In the genomic region with DNA sequence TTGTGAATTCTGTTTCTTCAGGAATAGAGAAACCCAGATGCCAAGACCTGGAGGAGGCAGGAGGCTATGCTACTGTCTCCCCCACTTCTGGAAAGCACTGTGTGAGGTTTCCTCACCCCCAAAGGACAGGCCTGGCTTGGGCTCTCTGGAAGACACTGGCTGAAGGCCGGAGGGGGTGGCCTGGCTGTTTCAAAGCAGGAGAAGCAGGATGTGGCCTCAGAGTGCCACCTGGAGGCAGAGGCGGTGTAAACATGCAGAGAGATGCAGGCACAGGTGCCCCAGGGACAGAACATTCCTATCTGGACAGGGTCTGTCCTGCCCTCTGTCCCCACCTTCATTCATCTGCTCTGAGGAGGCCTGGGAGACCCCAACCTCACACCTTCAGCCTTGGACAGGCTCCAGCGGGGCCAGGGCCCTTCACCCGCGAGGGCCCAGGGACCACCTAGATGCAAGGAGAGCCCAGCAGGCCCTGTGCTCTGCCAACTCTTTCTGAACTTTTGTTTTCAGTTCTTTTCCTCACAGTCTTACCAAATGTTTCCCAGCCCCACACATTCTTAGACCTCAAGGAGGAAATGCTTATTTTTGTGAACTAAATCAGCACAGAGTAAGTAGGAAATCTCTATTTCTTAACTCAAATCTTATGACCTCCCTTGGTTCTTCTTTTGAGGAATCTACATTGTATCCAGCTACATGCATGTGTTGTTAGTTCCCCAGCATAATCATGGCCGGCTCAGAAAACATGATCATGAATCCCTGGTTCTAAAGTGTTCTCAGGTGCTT, we compare ENCODE assay signal across 1 cellular context.
TF ChIP-seq lines count a peak whose summit lies in the region.

No MANE protein-coding gene starts in this region.

TF ChIP-seq in HepG2, 621 proteins besides CTCF, POLR2A, EP300 and RAD21 (continued from another document and continues in another):
- TF ChIP-seq, protein P1, sequence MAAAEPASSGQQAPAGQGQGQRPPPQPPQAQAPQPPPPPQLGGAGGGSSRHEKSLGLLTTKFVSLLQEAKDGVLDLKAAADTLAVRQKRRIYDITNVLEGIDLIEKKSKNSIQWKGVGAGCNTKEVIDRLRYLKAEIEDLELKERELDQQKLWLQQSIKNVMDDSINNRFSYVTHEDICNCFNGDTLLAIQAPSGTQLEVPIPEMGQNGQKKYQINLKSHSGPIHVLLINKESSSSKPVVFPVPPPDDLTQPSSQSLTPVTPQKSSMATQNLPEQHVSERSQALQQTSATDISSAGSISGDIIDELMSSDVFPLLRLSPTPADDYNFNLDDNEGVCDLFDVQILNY (CRISPR knock-in tag; conservative IDR thresholded peaks at IDR 0.05): no peak
- no peak for TF ChIP-seq ZNF225 (CRISPR knock-in tag; IDR thresholded peaks at IDR 0.05)
- no peak for TF ChIP-seq AKAP8 (CRISPR knock-in tag; IDR thresholded peaks at IDR 0.05)
- TF ChIP-seq ZBTB42 (CRISPR knock-in tag; IDR thresholded peaks at IDR 0.05): no peak
- no peak for TF ChIP-seq ZNF83 (CRISPR knock-in tag; IDR thresholded peaks at IDR 0.05; ENCODE audit: borderline replicate concordance)
- TF ChIP-seq KDM5B (CRISPR knock-in tag; IDR thresholded peaks at IDR 0.05; ENCODE audit: borderline replicate concordance): no peak
- TF ChIP-seq ZFX (CRISPR knock-in tag; IDR thresholded peaks at IDR 0.05; ENCODE audit: low read depth): peak; percentile 20; the same call in 1 of the 2 replicates
- TF ChIP-seq ZNF460 (CRISPR knock-in tag; IDR thresholded peaks at IDR 0.05; ENCODE audit: borderline replicate concordance): no peak
- no peak for TF ChIP-seq ZNF501 (CRISPR knock-in tag; IDR thresholded peaks at IDR 0.05)
- no peak for TF ChIP-seq TOE1 (CRISPR knock-in tag; IDR thresholded peaks at IDR 0.05)
- TF ChIP-seq PHB2 (IDR thresholded peaks at IDR 0.05; ENCODE audit: partially characterized antibody): no peak
- no peak for TF ChIP-seq ZNF569 (CRISPR knock-in tag; IDR thresholded peaks at IDR 0.05; ENCODE audit: borderline replicate concordance)
- TF ChIP-seq, protein P2, sequence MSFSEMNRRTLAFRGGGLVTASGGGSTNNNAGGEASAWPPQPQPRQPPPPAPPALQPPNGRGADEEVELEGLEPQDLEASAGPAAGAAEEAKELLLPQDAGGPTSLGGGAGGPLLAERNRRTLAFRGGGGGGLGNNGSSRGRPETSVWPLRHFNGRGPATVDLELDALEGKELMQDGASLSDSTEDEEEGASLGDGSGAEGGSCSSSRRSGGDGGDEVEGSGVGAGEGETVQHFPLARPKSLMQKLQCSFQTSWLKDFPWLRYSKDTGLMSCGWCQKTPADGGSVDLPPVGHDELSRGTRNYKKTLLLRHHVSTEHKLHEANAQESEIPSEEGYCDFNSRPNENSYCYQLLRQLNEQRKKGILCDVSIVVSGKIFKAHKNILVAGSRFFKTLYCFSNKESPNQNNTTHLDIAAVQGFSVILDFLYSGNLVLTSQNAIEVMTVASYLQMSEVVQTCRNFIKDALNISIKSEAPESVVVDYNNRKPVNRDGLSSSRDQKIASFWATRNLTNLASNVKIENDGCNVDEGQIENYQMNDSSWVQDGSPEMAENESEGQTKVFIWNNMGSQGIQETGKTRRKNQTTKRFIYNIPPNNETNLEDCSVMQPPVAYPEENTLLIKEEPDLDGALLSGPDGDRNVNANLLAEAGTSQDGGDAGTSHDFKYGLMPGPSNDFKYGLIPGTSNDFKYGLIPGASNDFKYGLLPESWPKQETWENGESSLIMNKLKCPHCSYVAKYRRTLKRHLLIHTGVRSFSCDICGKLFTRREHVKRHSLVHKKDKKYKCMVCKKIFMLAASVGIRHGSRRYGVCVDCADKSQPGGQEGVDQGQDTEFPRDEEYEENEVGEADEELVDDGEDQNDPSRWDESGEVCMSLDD (CRISPR knock-in tag; IDR thresholded peaks at IDR 0.05; ENCODE audit: borderline replicate concordance): no peak
- TF ChIP-seq THAP11 (CRISPR knock-in tag; IDR thresholded peaks at IDR 0.05): no peak
- peak; percentile 98 for TF ChIP-seq STAG1 (CRISPR knock-in tag; IDR thresholded peaks at IDR 0.05)
- TF ChIP-seq ATRX (CRISPR knock-in tag; IDR thresholded peaks at IDR 0.05; ENCODE audit: borderline replicate concordance): no peak
- no peak for TF ChIP-seq KLF11 (CRISPR knock-in tag; IDR thresholded peaks at IDR 0.05)
- TF ChIP-seq, protein P3, sequence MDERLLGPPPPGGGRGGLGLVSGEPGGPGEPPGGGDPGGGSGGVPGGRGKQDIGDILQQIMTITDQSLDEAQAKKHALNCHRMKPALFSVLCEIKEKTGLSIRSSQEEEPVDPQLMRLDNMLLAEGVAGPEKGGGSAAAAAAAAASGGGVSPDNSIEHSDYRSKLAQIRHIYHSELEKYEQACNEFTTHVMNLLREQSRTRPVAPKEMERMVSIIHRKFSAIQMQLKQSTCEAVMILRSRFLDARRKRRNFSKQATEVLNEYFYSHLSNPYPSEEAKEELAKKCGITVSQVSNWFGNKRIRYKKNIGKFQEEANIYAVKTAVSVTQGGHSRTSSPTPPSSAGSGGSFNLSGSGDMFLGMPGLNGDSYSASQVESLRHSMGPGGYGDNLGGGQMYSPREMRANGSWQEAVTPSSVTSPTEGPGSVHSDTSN (CRISPR knock-in tag; IDR thresholded peaks at IDR 0.05): no peak
- no peak for TF ChIP-seq ZNF337 (CRISPR knock-in tag; IDR thresholded peaks at IDR 0.05; ENCODE audit: borderline replicate concordance, low read depth)
- no peak for TF ChIP-seq FIP1L1 (IDR thresholded peaks at IDR 0.05; ENCODE audit: borderline replicate concordance, insufficient read depth, low read depth, low read length)
- TF ChIP-seq ATF1 (CRISPR knock-in tag; IDR thresholded peaks at IDR 0.05): no peak
- TF ChIP-seq, protein P4, sequence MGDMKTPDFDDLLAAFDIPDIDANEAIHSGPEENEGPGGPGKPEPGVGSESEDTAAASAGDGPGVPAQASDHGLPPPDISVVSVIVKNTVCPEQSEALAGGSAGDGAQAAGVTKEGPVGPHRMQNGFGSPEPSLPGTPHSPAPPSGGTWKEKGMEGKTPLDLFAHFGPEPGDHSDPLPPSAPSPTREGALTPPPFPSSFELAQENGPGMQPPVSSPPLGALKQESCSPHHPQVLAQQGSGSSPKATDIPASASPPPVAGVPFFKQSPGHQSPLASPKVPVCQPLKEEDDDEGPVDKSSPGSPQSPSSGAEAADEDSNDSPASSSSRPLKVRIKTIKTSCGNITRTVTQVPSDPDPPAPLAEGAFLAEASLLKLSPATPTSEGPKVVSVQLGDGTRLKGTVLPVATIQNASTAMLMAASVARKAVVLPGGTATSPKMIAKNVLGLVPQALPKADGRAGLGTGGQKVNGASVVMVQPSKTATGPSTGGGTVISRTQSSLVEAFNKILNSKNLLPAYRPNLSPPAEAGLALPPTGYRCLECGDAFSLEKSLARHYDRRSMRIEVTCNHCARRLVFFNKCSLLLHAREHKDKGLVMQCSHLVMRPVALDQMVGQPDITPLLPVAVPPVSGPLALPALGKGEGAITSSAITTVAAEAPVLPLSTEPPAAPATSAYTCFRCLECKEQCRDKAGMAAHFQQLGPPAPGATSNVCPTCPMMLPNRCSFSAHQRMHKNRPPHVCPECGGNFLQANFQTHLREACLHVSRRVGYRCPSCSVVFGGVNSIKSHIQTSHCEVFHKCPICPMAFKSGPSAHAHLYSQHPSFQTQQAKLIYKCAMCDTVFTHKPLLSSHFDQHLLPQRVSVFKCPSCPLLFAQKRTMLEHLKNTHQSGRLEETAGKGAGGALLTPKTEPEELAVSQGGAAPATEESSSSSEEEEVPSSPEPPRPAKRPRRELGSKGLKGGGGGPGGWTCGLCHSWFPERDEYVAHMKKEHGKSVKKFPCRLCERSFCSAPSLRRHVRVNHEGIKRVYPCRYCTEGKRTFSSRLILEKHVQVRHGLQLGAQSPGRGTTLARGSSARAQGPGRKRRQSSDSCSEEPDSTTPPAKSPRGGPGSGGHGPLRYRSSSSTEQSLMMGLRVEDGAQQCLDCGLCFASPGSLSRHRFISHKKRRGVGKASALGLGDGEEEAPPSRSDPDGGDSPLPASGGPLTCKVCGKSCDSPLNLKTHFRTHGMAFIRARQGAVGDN (CRISPR knock-in tag; IDR thresholded peaks at IDR 0.05): peak; percentile 20; the same call in 1 of the 2 replicates
- peak; percentile 50; the same call in 1 of the 2 replicates for TF ChIP-seq NFKB2 (CRISPR knock-in tag; IDR thresholded peaks at IDR 0.05; ENCODE audit: borderline replicate concordance)
- no peak for TF ChIP-seq ZNF484 (CRISPR knock-in tag; IDR thresholded peaks at IDR 0.05; ENCODE audit: borderline replicate concordance, low read depth)
- TF ChIP-seq FOXP1 (IDR thresholded peaks at IDR 0.05): no peak
- TF ChIP-seq FOXP1 (CRISPR knock-in tag; IDR thresholded peaks at IDR 0.05): 0 out of 2 replicates have a peak, but pooled peaks have one; percentile 17
- TF ChIP-seq EZH2 (conservative IDR thresholded peaks at IDR 0.05; ENCODE audit: low read depth, low read length): no peak
- no peak; the same call in 1 of the 2 replicates for TF ChIP-seq ISL2 (CRISPR knock-in tag; IDR thresholded peaks at IDR 0.05)
- no peak for TF ChIP-seq KLF6 (CRISPR knock-in tag; IDR thresholded peaks at IDR 0.05)
- TF ChIP-seq ZNF720 (CRISPR knock-in tag; IDR thresholded peaks at IDR 0.05): no peak
- no peak for TF ChIP-seq ZNF3 (CRISPR knock-in tag; IDR thresholded peaks at IDR 0.05)
- no peak for TF ChIP-seq MED8 (CRISPR knock-in tag; IDR thresholded peaks at IDR 0.05; ENCODE audit: insufficient replicate concordance)
- TF ChIP-seq SOX13 (IDR thresholded peaks at IDR 0.05): no peak
- peak in 1 of 2 experiments; percentile 11; a peak in 1 of 4 replicates for TF ChIP-seq SOX13 (CRISPR knock-in tag; conservative IDR thresholded peaks at IDR 0.05 in 1 of 2, IDR thresholded peaks at IDR 0.05 in 1 of 2)
- TF ChIP-seq TBL1XR1 (IDR thresholded peaks at IDR 0.05; ENCODE audit: borderline replicate concordance, low read length, partially characterized antibody): no peak
- TF ChIP-seq SMC3 (IDR thresholded peaks at IDR 0.05; ENCODE audit: low read length): peak; percentile 96
- TF ChIP-seq, protein P5, sequence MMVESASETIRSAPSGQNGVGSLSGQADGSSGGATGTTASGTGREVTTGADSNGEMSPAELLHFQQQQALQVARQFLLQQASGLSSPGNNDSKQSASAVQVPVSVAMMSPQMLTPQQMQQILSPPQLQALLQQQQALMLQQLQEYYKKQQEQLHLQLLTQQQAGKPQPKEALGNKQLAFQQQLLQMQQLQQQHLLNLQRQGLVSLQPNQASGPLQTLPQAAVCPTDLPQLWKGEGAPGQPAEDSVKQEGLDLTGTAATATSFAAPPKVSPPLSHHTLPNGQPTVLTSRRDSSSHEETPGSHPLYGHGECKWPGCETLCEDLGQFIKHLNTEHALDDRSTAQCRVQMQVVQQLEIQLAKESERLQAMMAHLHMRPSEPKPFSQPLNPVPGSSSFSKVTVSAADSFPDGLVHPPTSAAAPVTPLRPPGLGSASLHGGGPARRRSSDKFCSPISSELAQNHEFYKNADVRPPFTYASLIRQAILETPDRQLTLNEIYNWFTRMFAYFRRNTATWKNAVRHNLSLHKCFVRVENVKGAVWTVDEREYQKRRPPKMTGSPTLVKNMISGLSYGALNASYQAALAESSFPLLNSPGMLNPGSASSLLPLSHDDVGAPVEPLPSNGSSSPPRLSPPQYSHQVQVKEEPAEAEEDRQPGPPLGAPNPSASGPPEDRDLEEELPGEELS (CRISPR knock-in tag; IDR thresholded peaks at IDR 0.05): no peak
- TF ChIP-seq ZNF367 (CRISPR knock-in tag; IDR thresholded peaks at IDR 0.05; ENCODE audit: borderline replicate concordance): no peak
- 0 out of 2 replicates have a peak, but pooled peaks have one; percentile 41 for TF ChIP-seq MIER2 (CRISPR knock-in tag; IDR thresholded peaks at IDR 0.05)
- TF ChIP-seq BHLHE40 (IDR thresholded peaks at IDR 0.05; ENCODE audit: low read length): no peak
- TF ChIP-seq ZNF577 (CRISPR knock-in tag; IDR thresholded peaks at IDR 0.05; ENCODE audit: borderline replicate concordance, low read depth): no peak
- TF ChIP-seq, protein P6, sequence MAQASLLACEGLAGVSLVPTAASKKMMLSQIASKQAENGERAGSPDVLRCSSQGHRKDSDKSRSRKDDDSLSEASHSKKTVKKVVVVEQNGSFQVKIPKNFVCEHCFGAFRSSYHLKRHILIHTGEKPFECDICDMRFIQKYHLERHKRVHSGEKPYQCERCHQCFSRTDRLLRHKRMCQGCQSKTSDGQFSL (CRISPR knock-in tag; IDR thresholded peaks at IDR 0.05): no peak
- TF ChIP-seq, protein P7, sequence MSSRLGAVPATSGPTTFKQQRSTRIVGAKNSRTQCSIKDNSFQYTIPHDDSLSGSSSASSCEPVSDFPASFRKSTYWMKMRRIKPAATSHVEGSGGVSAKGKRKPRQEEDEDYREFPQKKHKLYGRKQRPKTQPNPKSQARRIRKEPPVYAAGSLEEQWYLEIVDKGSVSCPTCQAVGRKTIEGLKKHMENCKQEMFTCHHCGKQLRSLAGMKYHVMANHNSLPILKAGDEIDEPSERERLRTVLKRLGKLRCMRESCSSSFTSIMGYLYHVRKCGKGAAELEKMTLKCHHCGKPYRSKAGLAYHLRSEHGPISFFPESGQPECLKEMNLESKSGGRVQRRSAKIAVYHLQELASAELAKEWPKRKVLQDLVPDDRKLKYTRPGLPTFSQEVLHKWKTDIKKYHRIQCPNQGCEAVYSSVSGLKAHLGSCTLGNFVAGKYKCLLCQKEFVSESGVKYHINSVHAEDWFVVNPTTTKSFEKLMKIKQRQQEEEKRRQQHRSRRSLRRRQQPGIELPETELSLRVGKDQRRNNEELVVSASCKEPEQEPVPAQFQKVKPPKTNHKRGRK (CRISPR knock-in tag; IDR thresholded peaks at IDR 0.05): no peak
- TF ChIP-seq ATF7-NPFF (CRISPR knock-in tag; IDR thresholded peaks at IDR 0.05; ENCODE audit: low read depth): no peak
- no peak for TF ChIP-seq SSRP1 (CRISPR knock-in tag; IDR thresholded peaks at IDR 0.05)
- TF ChIP-seq ZNF614 (CRISPR knock-in tag; IDR thresholded peaks at IDR 0.05; ENCODE audit: borderline replicate concordance): no peak
- no peak for TF ChIP-seq FOSL1 (CRISPR knock-in tag; IDR thresholded peaks at IDR 0.05; ENCODE audit: borderline replicate concordance)
- TF ChIP-seq ZNF432 (CRISPR knock-in tag; IDR thresholded peaks at IDR 0.05; ENCODE audit: borderline replicate concordance): no peak
- TF ChIP-seq, protein P8, sequence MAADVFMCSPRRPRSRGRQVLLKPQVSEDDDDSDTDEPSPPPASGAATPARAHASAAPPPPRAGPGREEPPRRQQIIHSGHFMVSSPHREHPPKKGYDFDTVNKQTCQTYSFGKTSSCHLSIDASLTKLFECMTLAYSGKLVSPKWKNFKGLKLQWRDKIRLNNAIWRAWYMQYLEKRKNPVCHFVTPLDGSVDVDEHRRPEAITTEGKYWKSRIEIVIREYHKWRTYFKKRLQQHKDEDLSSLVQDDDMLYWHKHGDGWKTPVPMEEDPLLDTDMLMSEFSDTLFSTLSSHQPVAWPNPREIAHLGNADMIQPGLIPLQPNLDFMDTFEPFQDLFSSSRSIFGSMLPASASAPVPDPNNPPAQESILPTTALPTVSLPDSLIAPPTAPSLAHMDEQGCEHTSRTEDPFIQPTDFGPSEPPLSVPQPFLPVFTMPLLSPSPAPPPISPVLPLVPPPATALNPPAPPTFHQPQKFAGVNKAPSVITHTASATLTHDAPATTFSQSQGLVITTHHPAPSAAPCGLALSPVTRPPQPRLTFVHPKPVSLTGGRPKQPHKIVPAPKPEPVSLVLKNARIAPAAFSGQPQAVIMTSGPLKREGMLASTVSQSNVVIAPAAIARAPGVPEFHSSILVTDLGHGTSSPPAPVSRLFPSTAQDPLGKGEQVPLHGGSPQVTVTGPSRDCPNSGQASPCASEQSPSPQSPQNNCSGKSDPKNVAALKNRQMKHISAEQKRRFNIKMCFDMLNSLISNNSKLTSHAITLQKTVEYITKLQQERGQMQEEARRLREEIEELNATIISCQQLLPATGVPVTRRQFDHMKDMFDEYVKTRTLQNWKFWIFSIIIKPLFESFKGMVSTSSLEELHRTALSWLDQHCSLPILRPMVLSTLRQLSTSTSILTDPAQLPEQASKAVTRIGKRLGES (CRISPR knock-in tag; IDR thresholded peaks at IDR 0.05; ENCODE audit: borderline replicate concordance): no peak
- no peak for TF ChIP-seq SIX4 (CRISPR knock-in tag; IDR thresholded peaks at IDR 0.05)
- TF ChIP-seq ZFP36 (IDR thresholded peaks at IDR 0.05; ENCODE audit: borderline replicate concordance, low read depth, low read length, partially characterized antibody): no peak
